In genomic region chr19:15031675-15032074, GRCh38 we compare ENCODE assay signal across 10 cellular contexts. TPM values are rescaled to one million over a fixed set of nuclear protein-coding genes. Genes with fewer than 3 reads are reported as not detected.
"Had no signal": no experiment of that assay in that cellular context is flagged by ENCODE, and none has a peak within 500 bp of the region (broad histone marks: within the 10 kb centered on the region; RNA-seq: fewer than 3 reads in every experiment).

No MANE protein-coding gene starts in this region.

- H3K27ac ChIP-seq: HL-60, KMS-11 had no signal

- ATAC-seq: HepG2 had no signal

- H3K4me2 ChIP-seq: KMS-11 had no signal

- FAIRE-seq: HepG2, HTR-8/SVneo had no signal

- DNase-seq: IMR-90, KBM-7, KG1 had no signal

- H3K9ac ChIP-seq: KMS-11 had no signal

RNA-seq across cellular contexts. Expression of gene CASP14, which starts 17.6 kb away (rescaled TPM):
- total RNA-seq: HepG2, HT-29, IMR-90 had no signal
- polyA plus RNA-seq: HepG2, IgD-negative memory B cell, IMR-90 had no signal

RNA-seq across cellular contexts. Expression of gene OR1I1, which starts 50.3 kb away (rescaled TPM):
- total RNA-seq: HepG2, HT-29, HT1080, IMR-90 had no signal
- polyA plus RNA-seq: HepG2, IgD-negative memory B cell, IMR-90 had no signal

RNA-seq across cellular contexts. Expression of gene SLC1A6, which starts 52.0 kb away (rescaled TPM):
- total RNA-seq: HepG2, HT-29, HT1080, IMR-90 had no signal
- polyA plus RNA-seq: HepG2, IgD-negative memory B cell, IMR-90 had no signal
